ENCODE assay signal across 1 cellular context in genomic region chr21:41611966-41612606, GRCh38.
TF ChIP-seq lines count a peak whose summit lies in the region.

No MANE protein-coding gene starts in this region.

TF ChIP-seq in SK-N-SH treated with all-trans-retinoic acid at 6 μM for 48 hours, 23 proteins besides CTCF, POLR2A, EP300 and RAD21 (continued from another document):
- TF ChIP-seq TSHZ2 (CRISPR knock-in tag; IDR thresholded peaks at IDR 0.05) (no peak), RARB (CRISPR knock-in tag; IDR thresholded peaks at IDR 0.05) (no peak), ZNF8 (CRISPR knock-in tag; IDR thresholded peaks at IDR 0.05) (no peak), CSDC2 (CRISPR knock-in tag; IDR thresholded peaks at IDR 0.05) (no peak), ESRRG (CRISPR knock-in tag; IDR thresholded peaks at IDR 0.05) (no peak), CSRNP3 (CRISPR knock-in tag; IDR thresholded peaks at IDR 0.05) (no peak), ZNF565 (CRISPR knock-in tag; conservative IDR thresholded peaks at IDR 0.05; ENCODE audit: low read depth) (no peak), SNAI2 (CRISPR knock-in tag; IDR thresholded peaks at IDR 0.05) (no peak), BACH2 (CRISPR knock-in tag; IDR thresholded peaks at IDR 0.05; ENCODE audit: borderline replicate concordance) (no peak), POU6F1 (CRISPR knock-in tag; IDR thresholded peaks at IDR 0.05; ENCODE audit: borderline replicate concordance, low read depth) (no peak), ZNF70 (CRISPR knock-in tag; IDR thresholded peaks at IDR 0.05) (no peak), ZC3H10 (CRISPR knock-in tag; IDR thresholded peaks at IDR 0.05) (no peak), PPARA (CRISPR knock-in tag; IDR thresholded peaks at IDR 0.05; ENCODE audit: borderline replicate concordance) (no peak), OSR1 (CRISPR knock-in tag; IDR thresholded peaks at IDR 0.05) (no peak), TCF4 (CRISPR knock-in tag; IDR thresholded peaks at IDR 0.05; ENCODE audit: borderline replicate concordance) (no peak), ZFP3 (CRISPR knock-in tag; IDR thresholded peaks at IDR 0.05) (no peak)
